12 cellular contexts compared by ENCODE assay signal in genomic region chr22:31104869-31105268, GRCh38. TPM values are rescaled to one million over a fixed set of nuclear protein-coding genes. Genes with fewer than 3 reads are reported as not detected.
DNase-seq lines count a peak whose midpoint lies in the region; ATAC-seq and TF ChIP-seq lines count a peak whose summit lies in the region.
"Had no signal": no experiment of that assay in that cellular context is flagged by ENCODE, and none has a peak within 500 bp of the region (broad histone marks: within the 10 kb centered on the region; RNA-seq: fewer than 3 reads in every experiment).

No MANE protein-coding gene starts in this region.

- H3K4me1 Mint-ChIP-seq in nephron, result peaks cover 6% of the 10 kb centered on the region

- WGBS in esophagus, 2 donors, result 58% methylated on average over 35 of the region's 35 CpGs

- H3K36me3 ChIP-seq in esophagus (ENCODE audit: control insufficient read depth in 2 of 2, insufficient read depth in 2 of 2, low read length in 1 of 2), result peaks cover 0 to 6% of the 10 kb centered on the region in 2 donors

- peaks cover 0 to 8% of the 10 kb centered on the region in 2 donors for H3K4me1 ChIP-seq in esophagus (ENCODE audit: control insufficient read depth in 2 of 2, insufficient read depth in 2 of 2, low read length in 1 of 2)

- H3K27me3 ChIP-seq in esophagus (ENCODE audit: control insufficient read depth in 1 of 2, insufficient read depth in 2 of 2, low read length in 2 of 2), result no peaks in the 10 kb centered on the region
- H3K27me3 ChIP-seq: body of pancreas had no signal

- H3K27ac ChIP-seq in 22Rv1 (peak overlapping the region; percentile 77; the same call in 1 of the 2 replicates), esophagus (ENCODE audit: low read depth in 2 of 2, low read length in 1 of 2) (peak overlapping the region; percentile 48 to 79)
- H3K27ac ChIP-seq: BLaER1 treated with 17β-estradiol and CSF1 and Interleukin-3, amounts not matched to agents 10 nM and 100 nM; body of pancreas had no signal

- intact Hi-C loops in posterior vena cava (cut with DNase I), result loop anchor here in 1 of 2 donors (5.0 kb wide), 1 partner anchor 167 kb away; no protein-coding TSS in a partner anchor

- H3K27me3 Mint-ChIP-seq in nephron (ENCODE audit: low read depth), result peaks cover 4% of the 10 kb centered on the region

- H3K36me3 Mint-ChIP-seq in nephron (ENCODE audit: low read depth), result peaks cover 16% of the 10 kb centered on the region

- no peak overlapping the region for H3K4me3 ChIP-seq in esophagus (ENCODE audit: low read depth in 1 of 2, low read length in 2 of 2)
- H3K4me3 ChIP-seq: BLaER1 treated with 17β-estradiol and CSF1 and Interleukin-3, amounts not matched to agents 10 nM and 100 nM; body of pancreas had no signal

- no peak overlapping the region for H3K27ac Mint-ChIP-seq in nephron

- H3K9me3 Mint-ChIP-seq in nephron, result no peaks in the 10 kb centered on the region

- H3K9me3 ChIP-seq in esophagus (ENCODE audit: control insufficient read depth in 2 of 2, insufficient read depth in 1 of 2, low read depth in 1 of 2, low read length in 1 of 2), result no peaks in the 10 kb centered on the region
- H3K9me3 ChIP-seq: BLaER1 treated with 17β-estradiol and CSF1 and Interleukin-3, amounts not matched to agents 10 nM and 100 nM; body of pancreas had no signal

- no peak overlapping the region for H3K4me3 Mint-ChIP-seq in nephron

- ATAC-seq in HG02938 (IDR thresholded peaks at IDR 0.05; ENCODE audit: unreplicated experiment) (no peak), HG02763 (IDR thresholded peaks at IDR 0.05; ENCODE audit: unreplicated experiment) (no peak)
- ATAC-seq: body of pancreas had no signal

- TF ChIP-seq CTCF in 22Rv1 (IDR thresholded peaks at IDR 0.05) (no peak), nephron (IDR thresholded peaks at IDR 0.05; ENCODE audit: unreplicated experiment in 3 of 3) (peak; percentile 40 to 59 (median 40))

- peak; percentile 14 for DNase-seq in HK-2 (ENCODE audit: unreplicated experiment)
- DNase-seq in A172 (ENCODE audit: low spot score), result no peak
- DNase-seq in posterior vena cava (ENCODE audit: low spot score), result no peak
- DNase-seq: NCI-H526 had no signal

RNA-seq across cellular contexts. Expression of gene SELENOM, which starts 2.5 kb away (rescaled TPM):
- polyA plus RNA-seq in esophagus, result 100 to 1,000 TPM in 1 of 2 donors, 10 to 100 TPM in 1; 41.1 to 127 TPM
- 128 and 162 TPM in 2 replicates for total RNA-seq in A172 (2014; rRNA removed; shearing (Covaris generic))
- 100 to 1,000 TPM; 535 to 575 TPM for total RNA-seq in posterior vena cava

RNA-seq across cellular contexts. Expression of gene INPP5J, which starts 17.9 kb away (rescaled TPM):
- polyA plus RNA-seq in esophagus, result 1 to 10 TPM; 1.6 to 3.3 TPM
- total RNA-seq in A172 (2014; rRNA removed; shearing (Covaris generic)), result 0.33 and 1.3 TPM in 2 replicates
- total RNA-seq in posterior vena cava, result under 1 TPM; 0.52 to 0.74 TPM
- total RNA-seq: T-helper 1 cell treated with Interleukin-12 subunit alpha and Interleukin-12 subunit beta and Interleukin-4 antibody, amounts not matched to agents 30 ng/mL and 1 ng/mL, for 36 hours had no signal

RNA-seq across cellular contexts. Expression of gene SMTN, which starts 23.8 kb away (rescaled TPM):
- polyA plus RNA-seq in esophagus, result 100 to 1,000 TPM; 100 to 103 TPM
- total RNA-seq in A172 (2014; rRNA removed; shearing (Covaris generic)), result 55.8 and 61.1 TPM in 2 replicates
- total RNA-seq in posterior vena cava, result 100 to 1,000 TPM; 511 to 666 TPM

RNA-seq across cellular contexts. Expression of gene PLA2G3, which starts 35.4 kb away (rescaled TPM):
- 10 to 100 TPM in 1 of 2 donors, 1 to 10 TPM in 1; 5.3 to 13.1 TPM for polyA plus RNA-seq in esophagus
- total RNA-seq in A172 (2014; rRNA removed; shearing (Covaris generic)), result not detected in 2 replicates
- total RNA-seq in posterior vena cava, result not detected
- total RNA-seq: body of pancreas; T-helper 1 cell treated with Interleukin-12 subunit alpha and Interleukin-12 subunit beta and Interleukin-4 antibody, amounts not matched to agents 30 ng/mL and 1 ng/mL, for 36 hours had no signal

RNA-seq across cellular contexts. Expression of gene RNF185, which starts 55.1 kb away (rescaled TPM):
- polyA plus RNA-seq in esophagus, result 10 to 100 TPM; 14.4 to 22.4 TPM
- 14.3 and 15.5 TPM in 2 replicates for total RNA-seq in A172 (2014; rRNA removed; shearing (Covaris generic))
- 10 to 100 TPM; 31.7 to 33.7 TPM for total RNA-seq in posterior vena cava
